11 cellular contexts compared by ENCODE assay signal in genomic region chr16:11734025-11734652, GRCh38. TPM values are rescaled to one million over a fixed set of nuclear protein-coding genes. Genes with fewer than 3 reads are reported as not detected.
DNase-seq lines count a peak whose midpoint lies in the region; ATAC-seq, FAIRE-seq and TF ChIP-seq lines count a peak whose summit lies in the region.
"Had no signal": no experiment of that assay in that cellular context is flagged by ENCODE, and none has a peak within 500 bp of the region (broad histone marks: within the 10 kb centered on the region; RNA-seq: fewer than 3 reads in every experiment).

No MANE protein-coding gene starts in this region.

- POLR2A ChIA-PET in activated CD4-positive, alpha-beta memory T cell treated with anti-CD3 and anti-CD28 coated beads, Interleukin-2, amount 10 ng/mL, durations not matched to agents 7 days and 5 days (lab: Charles Lee): interaction anchor here (0.7 to 4.5 kb wide), 3 partner anchors 8 to 63 kb away, joined by 3 to 41 read pairs (median 7); partner anchors contain the start of genes TXNDC11 and ZC3H7A

- no peak for FAIRE-seq in urothelium cell line (lab: Jason Lieb, UNC)
- FAIRE-seq: HTR-8/SVneo had no signal

- no peaks in the 10 kb centered on the region for H3K9me3 Mint-ChIP-seq in activated CD4-positive, alpha-beta memory T cell treated with anti-CD3 and anti-CD28 coated beads, Interleukin-2, amount 10 ng/mL, durations not matched to agents 7 days and 5 days
- no peaks in the 10 kb centered on the region for H3K9me3 Mint-ChIP-seq in osteocyte (ENCODE audit: unreplicated experiment)

- DNase-seq in GM10266 (ENCODE audit: extremely low spot score): peak; percentile 28
- DNase-seq in activated CD4-positive, alpha-beta memory T cell treated with anti-CD3 and anti-CD28 coated beads, Interleukin-2, amount 10 ng/mL, durations not matched to agents 7 days and 5 days: no peak
- no peak for DNase-seq in osteocyte (ENCODE audit: extremely low spot score, unreplicated experiment)
- no peak for DNase-seq in omental fat pad (ENCODE audit: low spot score)
- no peak for DNase-seq in OCI-M2 (lab: John Stamatoyannopoulos, UW; ENCODE audit: unreplicated experiment)
- DNase-seq in urothelium cell line (ENCODE audit: low spot score): no peak
- DNase-seq: brain microvascular endothelial cell, Caco-2, NCI-H187 had no signal

- no peaks in the 10 kb centered on the region for H3K27me3 Mint-ChIP-seq in activated CD4-positive, alpha-beta memory T cell treated with anti-CD3 and anti-CD28 coated beads, Interleukin-2, amount 10 ng/mL, durations not matched to agents 7 days and 5 days
- H3K27me3 Mint-ChIP-seq in osteocyte (ENCODE audit: unreplicated experiment): no peaks in the 10 kb centered on the region

- TF ChIP-seq CTCF in GM10266 (IDR thresholded peaks at IDR 0.05; ENCODE audit: control insufficient read depth, insufficient read depth, low read depth, missing control alignments) (no peak), osteocyte (IDR thresholded peaks at IDR 0.05) (no peak), omental fat pad (IDR thresholded peaks at IDR 0.05) (no peak)

- H3K27ac Mint-ChIP-seq in activated CD4-positive, alpha-beta memory T cell treated with anti-CD3 and anti-CD28 coated beads, Interleukin-2, amount 10 ng/mL, durations not matched to agents 7 days and 5 days: peak overlapping the region; percentile 37
- H3K27ac Mint-ChIP-seq in osteocyte (ENCODE audit: unreplicated experiment): peak overlapping the region; percentile 2

- CTCF ChIA-PET in activated CD4-positive, alpha-beta memory T cell treated with anti-CD3 and anti-CD28 coated beads, Interleukin-2, amount 10 ng/mL, durations not matched to agents 7 days and 5 days (lab: Charles Lee): interaction anchor here (0.5 kb wide), 1 partner anchor 11 kb away, joined by 3 read pairs; no protein-coding TSS in a partner anchor

- peak overlapping the region; percentile 10 for H3K4me3 Mint-ChIP-seq in activated CD4-positive, alpha-beta memory T cell treated with anti-CD3 and anti-CD28 coated beads, Interleukin-2, amount 10 ng/mL, durations not matched to agents 7 days and 5 days
- no peak overlapping the region for H3K4me3 Mint-ChIP-seq in osteocyte (ENCODE audit: unreplicated experiment)

- H3K4me1 Mint-ChIP-seq in activated CD4-positive, alpha-beta memory T cell treated with anti-CD3 and anti-CD28 coated beads, Interleukin-2, amount 10 ng/mL, durations not matched to agents 7 days and 5 days: peaks cover 77% of the 10 kb centered on the region
- H3K4me1 Mint-ChIP-seq in osteocyte (ENCODE audit: unreplicated experiment): peaks cover 17% of the 10 kb centered on the region

- ATAC-seq in GM19455 (IDR thresholded peaks at IDR 0.05; ENCODE audit: unreplicated experiment) (peak; percentile 66), omental fat pad (ENCODE audit: low FRiP score) (no peak)

- H3K36me3 Mint-ChIP-seq in activated CD4-positive, alpha-beta memory T cell treated with anti-CD3 and anti-CD28 coated beads, Interleukin-2, amount 10 ng/mL, durations not matched to agents 7 days and 5 days (ENCODE audit: low read depth): peaks cover 89% of the 10 kb centered on the region
- peaks cover 43% of the 10 kb centered on the region for H3K36me3 Mint-ChIP-seq in osteocyte (ENCODE audit: unreplicated experiment)

RNA-seq across cellular contexts. Expression of gene TXNDC11, which starts 8.5 kb away (rescaled TPM):
- total RNA-seq in activated CD4-positive, alpha-beta memory T cell treated with anti-CD3 and anti-CD28 coated beads, Interleukin-2, amount 10 ng/mL, durations not matched to agents 7 days and 5 days: 10 to 100 TPM; 45.3 to 46.6 TPM
- 31.9 and 32.3 TPM in 2 replicates for total RNA-seq in osteocyte
- 10 to 100 TPM; 40.2 to 53.0 (median 49.1) TPM for total RNA-seq in omental fat pad
